In genomic region chr17:75625813-75626486, GRCh38 we compare ENCODE assay signal across 8 cellular contexts. TPM values are rescaled to one million over a fixed set of nuclear protein-coding genes. Genes with fewer than 3 reads are reported as not detected.
DNase-seq lines count a peak whose midpoint lies in the region; ATAC-seq, FAIRE-seq and TF ChIP-seq lines count a peak whose summit lies in the region.

No MANE protein-coding gene starts in this region.

- H3K4me3 Mint-ChIP-seq in astrocyte (ENCODE audit: unreplicated experiment): no peak overlapping the region

- H3K36me3 ChIP-seq in MG63 (no peaks in the 10 kb centered on the region; the same call in 1 of the 2 replicates), astrocyte (ENCODE audit: insufficient read depth, low read length) (no peaks in the 10 kb centered on the region)

- peak; percentile 50 for TF ChIP-seq CTCF in astrocyte (IDR thresholded peaks at IDR 0.05; ENCODE audit: insufficient read depth, low read depth, low read length)

- H3K27me3 Mint-ChIP-seq in astrocyte (ENCODE audit: low read depth, unreplicated experiment): peaks cover 2% of the 10 kb centered on the region

- DNase-seq in NCI-H2227 (lab: John Stamatoyannopoulos, UW; ENCODE audit: unreplicated experiment): peak; percentile 52
- no peak for DNase-seq in NCI-H2227 treated with DMSO at 0.1 percent for 48 hours (lab: John Stamatoyannopoulos, UW)
- peak; percentile 36 for DNase-seq in MG63
- no peak for DNase-seq in astrocyte (ENCODE audit: low read depth)
- peak; percentile 76 for DNase-seq in left kidney (ENCODE audit: low read depth, low spot score)
- DNase-seq in OCI-M2 (lab: John Stamatoyannopoulos, UW; ENCODE audit: unreplicated experiment): no peak
- no peak for DNase-seq in DMS79 (lab: John Stamatoyannopoulos, UW)

- H3K36me3 Mint-ChIP-seq in astrocyte (ENCODE audit: low read depth, unreplicated experiment): peaks cover 3% of the 10 kb centered on the region

- no peak for ATAC-seq in GM18502 (IDR thresholded peaks at IDR 0.05; ENCODE audit: poor library complexity, unreplicated experiment)

- H4K20me1 ChIP-seq in astrocyte (ENCODE audit: insufficient read depth, low read length): peaks cover 5% of the 10 kb centered on the region

- no peak overlapping the region for H3K27ac Mint-ChIP-seq in astrocyte (ENCODE audit: unreplicated experiment)

- H3K4me2 ChIP-seq in astrocyte (ENCODE audit: low read length): no peak overlapping the region

- no peaks in the 10 kb centered on the region for H3K4me1 ChIP-seq in astrocyte (ENCODE audit: insufficient read depth, low read length)

- H3K9ac ChIP-seq in astrocyte (ENCODE audit: low read length): no peak overlapping the region

- no peak overlapping the region for H2AFZ ChIP-seq in astrocyte (ENCODE audit: low read depth, low read length)

- no peaks in the 10 kb centered on the region for H3K9me3 Mint-ChIP-seq in astrocyte (ENCODE audit: unreplicated experiment)

- H3K27me3 ChIP-seq in MG63 (no peaks in the 10 kb centered on the region), astrocyte (ENCODE audit: insufficient read depth, low read length) (no peaks in the 10 kb centered on the region)

- H3K79me2 ChIP-seq in astrocyte (ENCODE audit: insufficient read depth, low read length): no peaks in the 10 kb centered on the region

- no peak for FAIRE-seq in astrocyte (lab: Jason Lieb, UNC)

- H3K27ac ChIP-seq in astrocyte (ENCODE audit: low read depth, low read length): no peak overlapping the region

- H3K4me3 ChIP-seq in MG63 (no peak overlapping the region), astrocyte (ENCODE audit: insufficient read depth, low read depth, low read length) (no peak overlapping the region)

- H3K4me1 Mint-ChIP-seq in astrocyte (ENCODE audit: low read depth, unreplicated experiment): peaks cover 11% of the 10 kb centered on the region

- H3K9me3 ChIP-seq in MG63 (no peaks in the 10 kb centered on the region), astrocyte (ENCODE audit: insufficient read depth, low read depth, low read length) (no peaks in the 10 kb centered on the region)

RNA-seq across cellular contexts. Expression of gene SMIM5, which starts 7.3 kb away (rescaled TPM):
- total RNA-seq in MG63 (2014; rRNA removed; shearing (Covaris generic); ENCODE audit: low replicate concordance): 0.69 TPM in 1 of 2 replicates, not detected in the other
- 0.07 TPM in 1 of 2 replicates, not detected in the other for total RNA-seq in astrocyte

RNA-seq across cellular contexts. Expression of gene MYO15B, which starts 38.4 kb away (rescaled TPM):
- total RNA-seq in MG63 (2014; rRNA removed; shearing (Covaris generic); ENCODE audit: low replicate concordance): 0.15 and 4.7 TPM in 2 replicates
- 3.5 and 6.2 TPM in 2 replicates for total RNA-seq in astrocyte

RNA-seq across cellular contexts. Expression of gene RECQL5, which starts 41.0 kb away (rescaled TPM):
- 16.8 and 23.0 TPM in 2 replicates for total RNA-seq in MG63 (2014; rRNA removed; shearing (Covaris generic); ENCODE audit: low replicate concordance)
- total RNA-seq in astrocyte: 24.6 and 25.9 TPM in 2 replicates

RNA-seq across cellular contexts. Expression of gene SAP30BP, which starts 41.2 kb away (rescaled TPM):
- total RNA-seq in MG63 (2014; rRNA removed; shearing (Covaris generic); ENCODE audit: low replicate concordance): 105 and 108 TPM in 2 replicates
- total RNA-seq in astrocyte: 98.1 and 99.2 TPM in 2 replicates

Comparison
In these comparisons a context has a peak if more than half of its experiments do, and no peak if none do; other contexts are left out.
1. DNase-seq: peak in NCI-H2227 (single experiment), MG63 (single experiment) and left kidney (single experiment); none in NCI-H2227 treated with DMSO at 0.1 percent for 48 hours (single experiment), astrocyte (single experiment), OCI-M2 (single experiment) and DMS79 (single experiment).